8 cellular contexts compared by ENCODE assay signal in the genomic region with DNA sequence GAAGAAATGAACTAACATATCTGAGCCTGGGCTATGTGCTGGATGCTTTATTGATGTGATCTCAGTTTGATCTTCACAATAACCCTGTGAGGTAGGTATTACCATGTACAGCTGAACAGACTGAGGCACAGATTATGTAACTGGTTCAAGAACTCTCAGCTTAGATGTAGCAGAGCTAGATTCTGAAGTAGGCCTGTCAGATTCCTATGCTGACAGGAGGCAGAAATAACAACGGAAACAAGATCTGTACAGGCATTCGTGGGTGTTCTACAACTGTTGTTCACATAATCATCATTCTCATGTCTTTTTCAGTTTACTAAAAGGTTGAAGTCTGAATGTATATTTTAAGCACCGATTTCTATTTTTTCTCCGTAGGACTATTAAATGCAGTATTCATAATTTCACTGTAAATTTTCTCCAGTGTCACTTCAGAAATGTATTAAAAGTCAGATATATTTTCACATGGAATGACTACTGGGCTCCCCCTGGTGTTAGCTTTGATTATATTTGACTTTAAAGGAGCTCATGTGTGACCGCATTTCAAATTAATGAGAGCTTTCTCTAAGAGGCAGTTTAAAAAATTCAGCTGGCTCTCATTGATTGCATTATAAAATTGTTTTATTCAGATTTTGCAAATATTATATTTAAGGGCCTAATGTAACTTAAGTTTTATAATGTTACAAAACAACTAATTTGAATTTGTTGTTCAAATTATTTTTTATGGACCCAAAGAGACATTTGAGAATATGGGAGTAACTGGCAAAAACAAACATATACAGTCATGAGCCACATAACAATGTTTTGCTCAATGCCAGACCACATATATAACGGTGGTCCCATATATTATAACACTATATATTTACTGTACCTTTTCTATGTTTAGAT. TPM values are rescaled to one million over a fixed set of nuclear protein-coding genes. Genes with fewer than 3 reads are reported as not detected.
DNase-seq lines count a peak whose midpoint lies in the region; ATAC-seq, FAIRE-seq and TF ChIP-seq lines count a peak whose summit lies in the region.

No MANE protein-coding gene starts in this region.

- no peaks in the 10 kb centered on the region for H3K27me3 ChIP-seq in BE2C
- H3K27me3 ChIP-seq in HAP-1 (ENCODE audit: low read depth), result peaks cover 2% of the 10 kb centered on the region; the same call in 1 of the 2 replicates
- no peaks in the 10 kb centered on the region for H3K27me3 ChIP-seq in OCI-LY1 (ENCODE audit: insufficient read depth, low read length)
- no peaks in the 10 kb centered on the region for H3K27me3 ChIP-seq in endothelial cell of umbilical vein (ENCODE audit: control insufficient read depth in 2 of 2, insufficient read depth in 2 of 2, low read length in 2 of 2)
- H3K27me3 ChIP-seq in prostate gland (replicated peaks; ENCODE audit: insufficient read depth), result no peaks in the 10 kb centered on the region
- H3K27me3 ChIP-seq in WERI-Rb-1 (ENCODE audit: insufficient read depth, low read depth, severe bottlenecking), result no peaks in the 10 kb centered on the region

- H3K9me2 ChIP-seq in OCI-LY1 (ENCODE audit: low read depth, low read length), result no peaks in the 10 kb centered on the region

- H3K9me3 ChIP-seq in BE2C (no peaks in the 10 kb centered on the region), HAP-1 (no peaks in the 10 kb centered on the region), OCI-LY1 (ENCODE audit: low read length) (no peaks in the 10 kb centered on the region), endothelial cell of umbilical vein (replicated peaks; ENCODE audit: control insufficient read depth, insufficient read depth, low read length) (no peaks in the 10 kb centered on the region), prostate gland (no peaks in the 10 kb centered on the region), WERI-Rb-1 (ENCODE audit: severe bottlenecking) (no peaks in the 10 kb centered on the region)

- FAIRE-seq in endothelial cell of umbilical vein (lab: Jason Lieb, UNC), result peak; percentile 62

- no peak overlapping the region for H3K9ac ChIP-seq in OCI-LY1 (ENCODE audit: low read length)
- no peak overlapping the region for H3K9ac ChIP-seq in endothelial cell of umbilical vein (replicated peaks; ENCODE audit: extremely low read depth, insufficient read depth, low read length)

- intact Hi-C loops in endothelial cell of umbilical vein (cut with micrococcal nuclease), result loop anchor here (1.0 to 10.0 kb wide), 5 partner anchors 46 to 495 kb away; a partner anchor contains a TSS
- intact Hi-C loops in prostate gland (cut with DNase I), result loop anchor here (5.0 kb wide), 1 partner anchor 496 kb away; no protein-coding TSS in a partner anchor

- H3F3A ChIP-seq in OCI-LY1 (ENCODE audit: insufficient read depth, low read length), result no peaks in the 10 kb centered on the region

- H3K4me3 ChIP-seq in BE2C (ENCODE audit: low read depth, low read length), result no peak overlapping the region
- H3K4me3 ChIP-seq in HAP-1, result no peak overlapping the region
- H3K4me3 ChIP-seq in OCI-LY1 (ENCODE audit: low read depth, low read length, poor library complexity, severe bottlenecking), result no peak overlapping the region
- H3K4me3 ChIP-seq in endothelial cell of umbilical vein (replicated peaks in 1 of 3; ENCODE audit: insufficient read depth in 1 of 3, low read depth in 1 of 3, low read length in 3 of 3), result no peak overlapping the region
- H3K4me3 ChIP-seq in prostate gland, result no peak overlapping the region
- no peak overlapping the region for H3K4me3 ChIP-seq in WERI-Rb-1 (ENCODE audit: low read depth, low read length)

- CTCF ChIA-PET in endothelial cell of umbilical vein (lab: Charles Lee), result interaction anchor here (0.6 to 4.8 kb wide), 52 partner anchors 9 to 525 kb away, joined by 3 to 77 read pairs (median 5); a partner anchor contains a TSS

- BruUV-seq in endothelial cell of umbilical vein (replicated peaks; lab: Mats Ljungman, UMichigan), result no TSS peak

- ATAC-seq in GM21825 (IDR thresholded peaks at IDR 0.05; ENCODE audit: unreplicated experiment), result no peak
- no peak for ATAC-seq in HG03565 (IDR thresholded peaks at IDR 0.05; ENCODE audit: unreplicated experiment)

- H4K20me1 ChIP-seq in OCI-LY1 (ENCODE audit: insufficient read depth, low read length), result no peaks in the 10 kb centered on the region
- H4K20me1 ChIP-seq in endothelial cell of umbilical vein (replicated peaks; ENCODE audit: control insufficient read depth, extremely low read depth, insufficient read depth, low read length), result no peaks in the 10 kb centered on the region

- H3K27ac ChIP-seq in OCI-LY1 (ENCODE audit: low read depth, low read length, poor library complexity, severe bottlenecking) (no peak overlapping the region), endothelial cell of umbilical vein (ENCODE audit: insufficient read depth, low read depth, low read length) (no peak overlapping the region), prostate gland (no peak overlapping the region), WERI-Rb-1 (no peak overlapping the region)

- no peaks in the 10 kb centered on the region for H3K36me3 ChIP-seq in BE2C
- H3K36me3 ChIP-seq in HAP-1 (replicated peaks), result no peaks in the 10 kb centered on the region
- H3K36me3 ChIP-seq in OCI-LY1 (ENCODE audit: insufficient read depth, low read length), result no peaks in the 10 kb centered on the region
- no peaks in the 10 kb centered on the region for H3K36me3 ChIP-seq in endothelial cell of umbilical vein (ENCODE audit: control insufficient read depth in 2 of 2, extremely low read depth in 1 of 2, insufficient read depth in 2 of 2, low read length in 2 of 2)
- H3K36me3 ChIP-seq in prostate gland, result no peaks in the 10 kb centered on the region
- no peaks in the 10 kb centered on the region for H3K36me3 ChIP-seq in WERI-Rb-1

- in situ Hi-C loops in HAP-1 (cut with MboI; ENCODE audit: low sequenced_read_pairs), result no loop called here

- no peaks in the 10 kb centered on the region for H3K79me2 ChIP-seq in OCI-LY1 (ENCODE audit: insufficient read depth, low read length)
- H3K79me2 ChIP-seq in endothelial cell of umbilical vein (ENCODE audit: control insufficient read depth, insufficient read depth, low read length), result no peaks in the 10 kb centered on the region

- TF ChIP-seq CTCF in BE2C (IDR thresholded peaks at IDR 0.05; ENCODE audit: low read depth, low read length), result peak; percentile 64
- peak; percentile 74 for TF ChIP-seq CTCF in OCI-LY1 (IDR thresholded peaks at IDR 0.05; ENCODE audit: low read length)
- peak; percentile 35 to 42 for TF ChIP-seq CTCF in endothelial cell of umbilical vein (IDR thresholded peaks at IDR 0.05; ENCODE audit: extremely low read depth in 1 of 2, insufficient read depth in 1 of 2, low read depth in 1 of 2, low read length in 2 of 2)
- TF ChIP-seq CTCF in prostate gland (IDR thresholded peaks at IDR 0.05), result peak in 3 of 4 experiments; percentile 49 to 72 (median 62)
- TF ChIP-seq CTCF in WERI-Rb-1 (IDR thresholded peaks at IDR 0.05; ENCODE audit: low read depth, low read length), result no peak

- POLR2A ChIA-PET in endothelial cell of umbilical vein (lab: Charles Lee), result no interaction called here

- peaks cover 3% of the 10 kb centered on the region; the same call in 1 of the 2 replicates for H3K4me1 ChIP-seq in BE2C
- peaks cover 10% of the 10 kb centered on the region for H3K4me1 ChIP-seq in HAP-1
- H3K4me1 ChIP-seq in OCI-LY1 (ENCODE audit: insufficient read depth, low read length, severe bottlenecking), result no peaks in the 10 kb centered on the region
- H3K4me1 ChIP-seq in endothelial cell of umbilical vein (ENCODE audit: control insufficient read depth, extremely low read depth, insufficient read depth, low read length), result peaks cover 23% of the 10 kb centered on the region
- no peaks in the 10 kb centered on the region for H3K4me1 ChIP-seq in prostate gland (replicated peaks)

- H3K4me2 ChIP-seq in OCI-LY1 (ENCODE audit: low read length), result no peak overlapping the region
- no peak overlapping the region for H3K4me2 ChIP-seq in endothelial cell of umbilical vein (ENCODE audit: insufficient read depth, low read length)

- H2AFZ ChIP-seq in OCI-LY1 (ENCODE audit: low read length) (no peak overlapping the region), endothelial cell of umbilical vein (ENCODE audit: low read depth, low read length) (no peak overlapping the region)

- H3K9me1 ChIP-seq in endothelial cell of umbilical vein (replicated peaks; ENCODE audit: control insufficient read depth, extremely low read depth, insufficient read depth, low read length), result no peaks in the 10 kb centered on the region

- WGBS in prostate gland, result 43% methylated on average over 6 of the region's 6 CpGs

- TF ChIP-seq POLR2A in endothelial cell of umbilical vein (IDR thresholded peaks at IDR 0.05; ENCODE audit: low read depth, low read length) (no peak), prostate gland (IDR thresholded peaks at IDR 0.05) (no peak)

- DNase-seq in BE2C (peak; percentile 32), HAP-1 (ENCODE audit: low spot score in 2 of 2) (peak; percentile 23 to 34), endothelial cell of umbilical vein (ENCODE audit: low read depth, low spot score) (peak; percentile 48), prostate gland (ENCODE audit: low spot score) (peak; percentile 11), WERI-Rb-1 (no peak)

- dilution Hi-C loops in endothelial cell of umbilical vein (cut with MboI; ENCODE audit: extremely low pct_ligation_motif_present, low sequenced_read_pairs), result no loop called here

TF ChIP-seq in endothelial cell of umbilical vein, 7 proteins besides CTCF, POLR2A, EP300 and RAD21 (continues in another document):
- TF ChIP-seq POLR2AphosphoS5 (IDR thresholded peaks at IDR 0.05; ENCODE audit: insufficient read depth, low read depth, low read length) (no peak), JUN (IDR thresholded peaks at IDR 0.05; ENCODE audit: borderline replicate concordance, insufficient read depth, insufficient read length, low read depth) (no peak), FOS (IDR thresholded peaks at IDR 0.05; ENCODE audit: borderline replicate concordance, insufficient read depth, low read length) (no peak), GATA2 (IDR thresholded peaks at IDR 0.05; ENCODE audit: insufficient read depth, insufficient read length, low read depth, low read length) (no peak), MYC (IDR thresholded peaks at IDR 0.05; ENCODE audit: low read depth, low read length) (no peak)
- TF ChIP-seq, protein P1, sequence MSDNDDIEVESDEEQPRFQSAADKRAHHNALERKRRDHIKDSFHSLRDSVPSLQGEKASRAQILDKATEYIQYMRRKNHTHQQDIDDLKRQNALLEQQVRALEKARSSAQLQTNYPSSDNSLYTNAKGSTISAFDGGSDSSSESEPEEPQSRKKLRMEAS (IDR thresholded peaks at IDR 0.05; ENCODE audit: insufficient read depth, insufficient read length), result no peak

RNA-seq across cellular contexts. Expression of a gene that starts 36.4 kb away (rescaled TPM):
- not detected for polyA plus RNA-seq in BE2C (2012; ENCODE audit: insufficient read depth, insufficient read length, low read depth)
- total RNA-seq in endothelial cell of umbilical vein, result not detected in 2 replicates
- polyA plus RNA-seq in endothelial cell of umbilical vein, result not detected in 2 replicates
- polyA plus RNA-seq in endothelial cell of umbilical vein (2011; cell fraction: cytosol; rRNA removed), result not detected in 2 replicates
- not detected in 2 replicates for polyA plus RNA-seq in endothelial cell of umbilical vein (2011; cell fraction: nucleus; rRNA removed)
- polyA plus RNA-seq in endothelial cell of umbilical vein (2012), result not detected in 2 replicates
- polyA minus RNA-seq in endothelial cell of umbilical vein, result not detected in 2 replicates
- polyA minus RNA-seq in endothelial cell of umbilical vein (2011; cell fraction: cytosol; rRNA and poly(A)+ RNA removed), result not detected
- not detected in 2 replicates for polyA minus RNA-seq in endothelial cell of umbilical vein (2011; cell fraction: nucleus; rRNA and poly(A)+ RNA removed)
- not detected for total RNA-seq in prostate gland
